In genomic region chr11:44861829-44862545, GRCh38 we compare ENCODE assay signal across 9 cellular contexts.
DNase-seq lines count a peak whose midpoint lies in the region; ATAC-seq and TF ChIP-seq lines count a peak whose summit lies in the region.
"Had no signal": no experiment of that assay in that cellular context is flagged by ENCODE, and none has a peak within 500 bp of the region (broad histone marks: within the 10 kb centered on the region; RNA-seq: fewer than 3 reads in every experiment).

No MANE protein-coding gene starts in this region.

- H3K4me1 Mint-ChIP-seq in activated T-cell treated with anti-CD3 and anti-CD28 coated beads, Interleukin-2, amount 50 U/mL, for 4 hours (ENCODE audit: low read depth) = peaks cover 35% of the 10 kb centered on the region
- H3K4me1 Mint-ChIP-seq in osteocyte (ENCODE audit: unreplicated experiment) = peaks cover 35% of the 10 kb centered on the region

- DNase-seq in 8988T (peak; percentile 99), OCI-M2 (lab: John Stamatoyannopoulos, UW; ENCODE audit: unreplicated experiment) (peak; percentile 22), fibroblast of mammary gland (ENCODE audit: low read depth) (peak; percentile 97), osteocyte (ENCODE audit: extremely low spot score, unreplicated experiment) (peak; percentile 95), upper lobe of right lung (peak; percentile 75)
- DNase-seq in activated T-cell treated with anti-CD3 and anti-CD28 coated beads, Interleukin-2, amount 50 U/mL, for 4 hours = peak; percentile 69

- peak; percentile 99 for ATAC-seq in GM18873 (IDR thresholded peaks at IDR 0.05; ENCODE audit: low FRiP score, unreplicated experiment)
- ATAC-seq in HG03095 (IDR thresholded peaks at IDR 0.05; ENCODE audit: unreplicated experiment) = peak; percentile 99
- peak; percentile 99 to 100 for ATAC-seq in activated T-cell treated with anti-CD3 and anti-CD28 coated beads, Interleukin-2, amount 50 U/mL, for 4 hours
- peak; percentile 90 for ATAC-seq in upper lobe of right lung

- H3K9me3 ChIP-seq in upper lobe of right lung = no peaks in the 10 kb centered on the region

- H3K27me3 ChIP-seq in upper lobe of right lung = no peaks in the 10 kb centered on the region

- peaks cover 5% of the 10 kb centered on the region for H3K27me3 Mint-ChIP-seq in activated T-cell treated with anti-CD3 and anti-CD28 coated beads, Interleukin-2, amount 50 U/mL, for 4 hours (ENCODE audit: low read depth)
- H3K27me3 Mint-ChIP-seq in osteocyte (ENCODE audit: unreplicated experiment) = peaks cover 2% of the 10 kb centered on the region

- H3K36me3 ChIP-seq in upper lobe of right lung = no peaks in the 10 kb centered on the region

- H3K27ac ChIP-seq in upper lobe of right lung = peak overlapping the region; percentile 36
- H3K27ac ChIP-seq: C4-2B had no signal

- peaks cover 19% of the 10 kb centered on the region for H3K36me3 Mint-ChIP-seq in activated T-cell treated with anti-CD3 and anti-CD28 coated beads, Interleukin-2, amount 50 U/mL, for 4 hours (ENCODE audit: insufficient read depth)
- no peaks in the 10 kb centered on the region for H3K36me3 Mint-ChIP-seq in osteocyte (ENCODE audit: unreplicated experiment)

- intact Hi-C loops in upper lobe of right lung (cut with DNase I) = no loop called here

- H3K4me1 ChIP-seq in upper lobe of right lung = peaks cover 15% of the 10 kb centered on the region

- no peaks in the 10 kb centered on the region for H3K9me3 Mint-ChIP-seq in activated T-cell treated with anti-CD3 and anti-CD28 coated beads, Interleukin-2, amount 50 U/mL, for 4 hours
- no peaks in the 10 kb centered on the region for H3K9me3 Mint-ChIP-seq in osteocyte (ENCODE audit: unreplicated experiment)

- peak overlapping the region; percentile 50 for H3K27ac Mint-ChIP-seq in osteocyte (ENCODE audit: unreplicated experiment)

- TF ChIP-seq CTCF in fibroblast of mammary gland (conservative IDR thresholded peaks at IDR 0.05; ENCODE audit: control insufficient read depth, insufficient read depth, low read depth, low read length) = no peak
- TF ChIP-seq CTCF in osteocyte (IDR thresholded peaks at IDR 0.05) = no peak
- TF ChIP-seq CTCF in upper lobe of right lung (IDR thresholded peaks at IDR 0.05) = no peak

- H3K4me3 ChIP-seq in fibroblast of mammary gland (ENCODE audit: control insufficient read depth, low read depth, low read length) (no peak overlapping the region), upper lobe of right lung (no peak overlapping the region)

- H3K4me3 Mint-ChIP-seq in activated T-cell treated with anti-CD3 and anti-CD28 coated beads, Interleukin-2, amount 50 U/mL, for 4 hours = no peak overlapping the region
- no peak overlapping the region for H3K4me3 Mint-ChIP-seq in osteocyte (ENCODE audit: unreplicated experiment)

Comparison
In these comparisons a context has a peak if more than half of its experiments do, and no peak if none do; other contexts are left out.
1. DNase-seq: peak in every context shown above with its lines; median percentile 99 in 8988T; 97 in fibroblast of mammary gland; 95 in osteocyte; 75 in upper lobe of right lung; 69 in activated T-cell treated with anti-CD3 and anti-CD28 coated beads, Interleukin-2, amount 50 U/mL, for 4 hours; 22 in OCI-M2.